Comparison of ENCODE assay signal across 9 cellular contexts in genomic region chr7:75485355-75485978, GRCh38. TPM values are rescaled to one million over a fixed set of nuclear protein-coding genes. Genes with fewer than 3 reads are reported as not detected.
DNase-seq lines count a peak whose midpoint lies in the region; ATAC-seq and TF ChIP-seq lines count a peak whose summit lies in the region.
"Not testable (repeated sequence)": the region's sequence is repeated elsewhere in the genome, so short reads cannot be mapped to it uniquely, and the experiment has no call there.
"Had no signal": no experiment of that assay in that cellular context is flagged by ENCODE, and none has a peak within 500 bp of the region (broad histone marks: within the 10 kb centered on the region; RNA-seq: fewer than 3 reads in every experiment).

No MANE protein-coding gene starts in this region.

- H3K4me3 ChIP-seq in SJSA1 (peak overlapping the region; percentile 72), endocrine pancreas (ENCODE audit: control insufficient read depth, insufficient read depth, low read length) (peak overlapping the region; percentile 10), neutrophil (ENCODE audit: low read depth in 1 of 2, low read length in 1 of 2) (peak overlapping the region; percentile 79 to 83), thymus (ENCODE audit: low read length) (peak overlapping the region; percentile 70)

- not testable (repeated sequence) for H3K27me3 Mint-ChIP-seq in Calu3 (ENCODE audit: unreplicated experiment); immature natural killer cell (ENCODE audit: low read depth in 3 of 3)

- not testable (repeated sequence) for H3K9me3 Mint-ChIP-seq in Calu3 (ENCODE audit: low read depth, unreplicated experiment); immature natural killer cell

- H3K4me1 Mint-ChIP-seq in Calu3 (ENCODE audit: low read depth, unreplicated experiment), result not testable (repeated sequence)
- peaks cover 15 to 23% of the 10 kb centered on the region in 2 donors for H3K4me1 Mint-ChIP-seq in immature natural killer cell

- peak; percentile 26 for ATAC-seq in HG03354 (IDR thresholded peaks at IDR 0.05; ENCODE audit: poor library complexity, severe bottlenecking, unreplicated experiment)

- intact Hi-C loops in Calu3 (cut with micrococcal nuclease; ENCODE audit: unreplicated experiment), result not testable (repeated sequence)

- 3% methylated on average over 32 of the region's 32 CpGs for WGBS in thymus

- peaks cover 16% of the 10 kb centered on the region for H3K36me3 Mint-ChIP-seq in Calu3 (ENCODE audit: insufficient read depth, unreplicated experiment)
- H3K36me3 Mint-ChIP-seq in immature natural killer cell, result not testable (repeated sequence)

- not testable (repeated sequence) for H3K4me1 ChIP-seq in SJSA1 (replicated peaks); endocrine pancreas (ENCODE audit: control insufficient read depth, insufficient read depth, low read length); neutrophil (ENCODE audit: control insufficient read depth in 1 of 2, insufficient read depth in 1 of 2, low read depth in 1 of 2, low read length in 1 of 2); thymus (ENCODE audit: control insufficient read depth, insufficient read depth, low read length)

- peak overlapping the region; percentile 72 for H3K27ac ChIP-seq in SJSA1
- H3K27ac ChIP-seq in neutrophil, result peak overlapping the region; percentile 87
- not testable (repeated sequence) for H3K27ac ChIP-seq in thymus (ENCODE audit: low read depth)

- not testable (repeated sequence) for TF ChIP-seq CTCF in Calu3 (IDR thresholded peaks at IDR 0.05; ENCODE audit: unreplicated experiment); neutrophil (IDR thresholded peaks at IDR 0.05)

- H3K27ac Mint-ChIP-seq in Calu3 (ENCODE audit: unreplicated experiment) (peak overlapping the region; percentile 88), immature natural killer cell (peak overlapping the region; percentile 73 to 89 (median 85))

- BruUV-seq in Calu3 (replicated peaks; lab: Mats Ljungman, UMichigan), result not testable (repeated sequence)

- H3K4me3 Mint-ChIP-seq in Calu3 (ENCODE audit: low read depth, unreplicated experiment) (peak overlapping the region; percentile 92), immature natural killer cell (peak overlapping the region; percentile 88 to 92 (median 91))

- H3K9ac ChIP-seq in endocrine pancreas (ENCODE audit: control insufficient read depth, insufficient read depth, low read length), result peak overlapping the region; percentile 87

- H3K9me3 ChIP-seq in SJSA1 (replicated peaks); endocrine pancreas (ENCODE audit: control insufficient read depth, low read length); neutrophil; thymus (ENCODE audit: control insufficient read depth): not testable (repeated sequence)

- CTCF ChIA-PET in Calu3 (lab: Charles Lee), result not testable (repeated sequence)

- not testable (repeated sequence) for H3K36me3 ChIP-seq in SJSA1; endocrine pancreas (ENCODE audit: control insufficient read depth, insufficient read depth, low read length); neutrophil; thymus (ENCODE audit: control insufficient read depth, insufficient read depth)

- DNase-seq in Calu3 (peak; percentile 1), SJSA1 (ENCODE audit: low read depth in 1 of 2, low spot score in 2 of 2) (peak in 1 of 2 experiments; percentile 22), immature natural killer cell (peak; percentile 3 to 16 (median 12))
- peak; percentile 8 for DNase-seq in activated naive CD4-positive, alpha-beta T cell treated with Interleukin-2 at 50 U/mL for 16 hours

- not testable (repeated sequence) for H3K27me3 ChIP-seq in SJSA1 (replicated peaks); endocrine pancreas (ENCODE audit: control insufficient read depth, insufficient read depth, low read length); neutrophil; thymus (ENCODE audit: control insufficient read depth, insufficient read depth)

RNA-seq across cellular contexts. Expression of gene POM121C, which starts 0.6 kb away (rescaled TPM):
- total RNA-seq in Calu3 (2022), result 29.6 and 33.7 TPM in 2 replicates
- 6.1 and 6.6 TPM in 2 replicates for total RNA-seq in SJSA1 (2014; rRNA removed; shearing (Covaris generic))
- 10 to 100 TPM in 1 of 3 donors, 1 to 10 TPM in 2; 3.8 to 38.0 (median 5.1) TPM for polyA plus RNA-seq in immature natural killer cell
- 15.4 TPM for polyA plus RNA-seq in thymus

RNA-seq across cellular contexts. Expression of gene SPDYE5, which starts 6.7 kb away (rescaled TPM):
- not detected in 2 replicates for total RNA-seq in Calu3 (2022)
- total RNA-seq in SJSA1 (2014; rRNA removed; shearing (Covaris generic)), result not detected in 2 replicates
- not detected for polyA plus RNA-seq in immature natural killer cell
- polyA plus RNA-seq in thymus, result 0.09 TPM
- total RNA-seq: T-helper 1 cell treated with Interleukin-12 subunit alpha and Interleukin-12 subunit beta and Interleukin-4 antibody, amounts not matched to agents 30 ng/mL and 1 ng/mL, for 36 hours had no signal

Comparison
In these comparisons a context has a peak if more than half of its experiments do, and no peak if none do; other contexts are left out.
1. H3K4me3 ChIP-seq: peak in every context shown above with its lines; median percentile 81 in neutrophil; 72 in SJSA1; 70 in thymus; 10 in endocrine pancreas.